22 cellular contexts compared by ENCODE assay signal in the genomic region with DNA sequence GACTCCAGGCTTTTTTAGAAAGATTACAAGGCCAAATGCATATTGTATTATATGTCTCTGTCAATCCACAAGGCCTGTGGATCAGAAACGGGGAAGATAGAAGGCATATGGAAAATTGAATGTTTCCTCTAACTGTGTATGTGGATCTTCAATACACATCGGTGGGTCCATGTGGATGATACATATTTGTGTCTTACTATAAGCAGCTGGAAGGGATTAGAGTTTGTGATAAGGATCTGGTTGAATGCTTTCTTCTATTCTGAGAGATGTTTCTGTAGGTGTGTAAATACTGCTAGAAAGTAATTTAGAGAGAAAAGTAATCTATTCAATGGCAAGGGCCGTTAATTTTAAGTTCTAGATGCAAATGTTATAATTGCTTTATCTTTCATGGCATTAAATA.
"Had no signal": no experiment of that assay in that cellular context is flagged by ENCODE, and none has a peak within 500 bp of the region (broad histone marks: within the 10 kb centered on the region; RNA-seq: fewer than 3 reads in every experiment).

No MANE protein-coding gene starts in this region.

- H3K4me1 ChIP-seq: ascending aorta, colonic mucosa, lower lobe of right lung, neural progenitor cell, right lobe of liver, stomach, tibial nerve had no signal

- H3K27me3 ChIP-seq: ascending aorta, colonic mucosa, esophagus squamous epithelium, heart right ventricle, neural progenitor cell, right lobe of liver, stomach, suprapubic skin, tibial nerve had no signal

- H3K27me3 Mint-ChIP-seq: activated CD4-positive, alpha-beta T cell treated with anti-CD3 and anti-CD28 coated beads for 36 hours had no signal

- H3K9me3 ChIP-seq: ascending aorta, colonic mucosa, esophagus squamous epithelium, heart right ventricle, lower lobe of right lung, right lobe of liver, stomach, suprapubic skin, tibial nerve had no signal

- H3K27ac Mint-ChIP-seq: activated B cell treated with CpG ODN at 0.5 μM for 24 hours; activated CD4-positive, alpha-beta memory T cell treated with anti-CD3 and anti-CD28 coated beads, Interleukin-2, amount 10 ng/mL, durations not matched to agents 7 days and 5 days; activated CD4-positive, alpha-beta T cell treated with anti-CD3 and anti-CD28 coated beads for 36 hours; activated naive CD4-positive, alpha-beta T cell treated with anti-CD3 and anti-CD28 coated beads for 36 hours; activated T-cell treated with anti-CD3 and anti-CD28 coated beads, Interleukin-2, amount 50 U/mL, for 72 hours; naive thymus-derived CD8-positive, alpha-beta T cell; neural progenitor cell; stimulated activated memory B cell treated with anti-CD40 and anti-IgM and Interleukin-4, amounts not matched to agents 10 μg/mL and 1 μg/mL and 100 μg/mL, for 72 hours; T-helper 1 cell treated with Interleukin-12 subunit alpha and Interleukin-12 subunit beta and Interleukin-4 antibody, amounts not matched to agents 30 μg/mL and 1 μg/mL, for 36 hours had no signal

- H3K4me3 ChIP-seq: ascending aorta, colonic mucosa, esophagus squamous epithelium, heart right ventricle, lower lobe of right lung, neural progenitor cell, right lobe of liver, skin epidermis, stomach, suprapubic skin, tibial nerve had no signal

- H3K9ac ChIP-seq: neural progenitor cell had no signal

- H3K4me1 Mint-ChIP-seq: activated CD4-positive, alpha-beta memory T cell treated with anti-CD3 and anti-CD28 coated beads, Interleukin-2, amount 10 ng/mL, durations not matched to agents 7 days and 5 days; naive thymus-derived CD8-positive, alpha-beta T cell had no signal

- H3K9me3 Mint-ChIP-seq: activated B cell treated with CpG ODN at 0.5 μM for 24 hours; activated CD4-positive, alpha-beta memory T cell treated with anti-CD3 and anti-CD28 coated beads, Interleukin-2, amount 10 ng/mL, durations not matched to agents 7 days and 5 days; activated naive CD4-positive, alpha-beta T cell treated with anti-CD3 and anti-CD28 coated beads for 36 hours; activated T-cell treated with anti-CD3 and anti-CD28 coated beads, Interleukin-2, amount 50 U/mL, for 72 hours; T-helper 1 cell treated with Interleukin-12 subunit alpha and Interleukin-12 subunit beta and Interleukin-4 antibody, amounts not matched to agents 30 μg/mL and 1 μg/mL, for 36 hours had no signal

- H3K36me3 Mint-ChIP-seq: naive thymus-derived CD8-positive, alpha-beta T cell; neural progenitor cell; stimulated activated memory B cell treated with anti-CD40 and anti-IgM and Interleukin-4, amounts not matched to agents 10 μg/mL and 1 μg/mL and 100 μg/mL, for 72 hours had no signal

- H3K4me2 ChIP-seq: neural progenitor cell had no signal

- H3K27ac ChIP-seq: ascending aorta, colonic mucosa, esophagus squamous epithelium, lower lobe of right lung, neural progenitor cell, right lobe of liver, stomach, tibial nerve had no signal

- DNase-seq: activated B cell treated with CpG ODN at 0.5 μM for 24 hours; activated CD4-positive, alpha-beta memory T cell treated with anti-CD3 and anti-CD28 coated beads, Interleukin-2, amount 10 ng/mL, durations not matched to agents 7 days and 5 days; activated CD4-positive, alpha-beta T cell treated with anti-CD3 and anti-CD28 coated beads for 36 hours; activated effector memory CD4-positive, alpha-beta T cell treated with Interleukin-2 at 50 U/mL for 16 hours; activated naive CD4-positive, alpha-beta T cell treated with anti-CD3 and anti-CD28 coated beads for 36 hours; activated T-cell treated with anti-CD3 and anti-CD28 coated beads, Interleukin-2, amount 50 U/mL, for 72 hours; colonic mucosa; esophagus squamous epithelium; heart right ventricle; lower lobe of right lung; naive thymus-derived CD8-positive, alpha-beta T cell; posterior cingulate gyrus; right lobe of liver; stomach; T1000 had no signal

- ATAC-seq: activated CD4-positive, alpha-beta T cell treated with anti-CD3 and anti-CD28 coated beads for 36 hours; activated T-cell treated with anti-CD3 and anti-CD28 coated beads, Interleukin-2, amount 50 U/mL, for 72 hours; naive thymus-derived CD8-positive, alpha-beta T cell; stimulated activated memory B cell treated with anti-CD40 and anti-IgM and Interleukin-4, amounts not matched to agents 10 μg/mL and 1 μg/mL and 100 μg/mL, for 72 hours had no signal

- H3K4me3 Mint-ChIP-seq: activated B cell treated with CpG ODN at 0.5 μM for 24 hours; activated CD4-positive, alpha-beta memory T cell treated with anti-CD3 and anti-CD28 coated beads, Interleukin-2, amount 10 ng/mL, durations not matched to agents 7 days and 5 days; activated CD4-positive, alpha-beta T cell treated with anti-CD3 and anti-CD28 coated beads for 36 hours; activated naive CD4-positive, alpha-beta T cell treated with anti-CD3 and anti-CD28 coated beads for 36 hours; activated T-cell treated with anti-CD3 and anti-CD28 coated beads, Interleukin-2, amount 50 U/mL, for 72 hours; naive thymus-derived CD8-positive, alpha-beta T cell; neural progenitor cell; stimulated activated memory B cell treated with anti-CD40 and anti-IgM and Interleukin-4, amounts not matched to agents 10 μg/mL and 1 μg/mL and 100 μg/mL, for 72 hours; T-helper 1 cell treated with Interleukin-12 subunit alpha and Interleukin-12 subunit beta and Interleukin-4 antibody, amounts not matched to agents 30 μg/mL and 1 μg/mL, for 36 hours had no signal

- H3K36me3 ChIP-seq: ascending aorta, colonic mucosa, esophagus squamous epithelium, heart right ventricle, lower lobe of right lung, neural progenitor cell, right lobe of liver, stomach, suprapubic skin, tibial nerve had no signal
